In the genomic region with DNA sequence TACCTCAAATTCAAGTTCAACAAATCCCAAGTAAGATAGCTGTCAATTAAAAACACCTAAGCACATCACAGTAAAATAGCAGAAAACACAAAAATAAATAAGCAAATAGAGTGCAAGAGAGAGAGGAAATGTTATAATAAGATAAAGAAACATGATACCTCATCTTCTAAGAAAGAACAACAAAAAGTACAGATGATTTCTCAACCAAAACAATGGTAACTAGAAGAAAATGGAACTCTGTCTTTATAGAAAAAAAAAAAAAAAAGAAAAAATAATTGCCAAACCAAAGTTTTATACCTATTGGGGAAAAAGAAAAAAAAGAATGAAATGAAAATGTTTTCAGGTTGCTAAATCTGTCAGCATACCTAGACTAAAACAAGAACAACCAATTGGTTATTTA, we compare ENCODE assay signal across 17 cellular contexts.
A peak's percentile ranks its signal among the peaks of the same experiment; 100 is the strongest.
DNase-seq lines count a peak whose midpoint lies in the region; ATAC-seq lines count a peak whose summit lies in the region.
"Had no signal": no experiment of that assay in that cellular context is flagged by ENCODE, and none has a peak within 500 bp of the region (broad histone marks: within the 10 kb centered on the region; RNA-seq: fewer than 3 reads in every experiment).

No MANE protein-coding gene starts in this region.

- no peaks in the 10 kb centered on the region for H3K27me3 Mint-ChIP-seq in T-helper 17 cell

- H3K4me3 Mint-ChIP-seq in T-helper 17 cell, result no peak overlapping the region
- H3K4me3 Mint-ChIP-seq: HFFc6 had no signal

- H3K4me3 ChIP-seq in skeletal muscle cell (ENCODE audit: low read depth, low read length), result no peak overlapping the region
- H3K4me3 ChIP-seq: K562, MG63, SJCRH30 had no signal

- no peak overlapping the region for H3K27ac Mint-ChIP-seq in T-helper 17 cell
- H3K27ac Mint-ChIP-seq: HFFc6 had no signal

- DNase-seq in DMS53 (lab: John Stamatoyannopoulos, UW) (peak; percentile 6), DMS53 treated with DMSO at 0.1 percent for 48 hours (lab: John Stamatoyannopoulos, UW; ENCODE audit: unreplicated experiment) (no peak), LHCN-M2 (ENCODE audit: low read depth) (peak; percentile 23), dermis blood vessel endothelial cell (peak; percentile 1), skeletal muscle cell (ENCODE audit: low read depth) (peak; percentile 2), T-helper 17 cell (no peak), NCI-H226 (no peak)
- DNase-seq: C1 segment of cervical spinal cord, HFFc6, MG63, NCI-H1092 treated with DMSO at 0.1 percent for 48 hours, NCI-H187 treated with DMSO at 0.1 percent for 48 hours, NCI-H345, NCI-H526 treated with DMSO at 0.1 percent for 48 hours, SJCRH30 had no signal

- no peaks in the 10 kb centered on the region for H3K4me1 Mint-ChIP-seq in T-helper 17 cell

- ATAC-seq in T-helper 17 cell (no peak), GM18909 (IDR thresholded peaks at IDR 0.05; ENCODE audit: poor library complexity, unreplicated experiment) (no peak)
- ATAC-seq: K562 had no signal

- H3K36me3 Mint-ChIP-seq in T-helper 17 cell (ENCODE audit: low read depth), result no peaks in the 10 kb centered on the region

- H3K9me3 ChIP-seq in T-helper 17 cell (ENCODE audit: control insufficient read depth, low read length, poor library complexity, severe bottlenecking), result no peaks in the 10 kb centered on the region
- H3K9me3 ChIP-seq: SJCRH30 had no signal

Comparison
In these comparisons a context has a peak if more than half of its experiments do, and no peak if none do; other contexts are left out.
1. DNase-seq: peak in DMS53 (single experiment), LHCN-M2 (single experiment), dermis blood vessel endothelial cell (single experiment) and skeletal muscle cell (single experiment); none in DMS53 treated with DMSO at 0.1 percent for 48 hours (single experiment), T-helper 17 cell (0 of 3) and NCI-H226 (single experiment).